ENCODE assay signal across 26 cellular contexts in the genomic region with DNA sequence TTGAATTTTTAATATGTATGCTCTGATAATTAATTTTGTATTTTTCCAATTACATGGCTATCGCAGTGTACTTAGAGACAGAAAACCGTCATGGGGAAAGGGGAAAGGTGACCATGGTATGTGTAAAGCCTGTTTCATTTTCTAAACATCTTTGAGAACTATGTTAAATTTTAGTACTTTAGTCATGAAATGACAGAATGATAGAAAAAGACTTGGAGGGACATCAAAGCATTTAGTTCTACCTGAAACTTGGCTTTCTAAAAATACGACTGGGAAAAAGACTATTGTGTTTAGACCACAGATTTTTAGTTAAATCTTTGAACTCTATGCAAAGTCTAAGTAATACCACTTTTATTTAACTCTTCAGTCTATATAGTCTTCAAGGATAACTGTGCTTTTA. TPM values are rescaled to one million over a fixed set of nuclear protein-coding genes. Genes with fewer than 3 reads are reported as not detected.
DNase-seq lines count a peak whose midpoint lies in the region; ATAC-seq, FAIRE-seq and TF ChIP-seq lines count a peak whose summit lies in the region.
"Had no signal": no experiment of that assay in that cellular context is flagged by ENCODE, and none has a peak within 500 bp of the region (broad histone marks: within the 10 kb centered on the region; RNA-seq: fewer than 3 reads in every experiment).

No MANE protein-coding gene starts in this region.

- peaks cover 73% of the 10 kb centered on the region for H3K79me2 ChIP-seq in GM12878 (ENCODE audit: control insufficient read depth, insufficient read depth, low read length)

- peak overlapping the region; percentile 36; the same call in 1 of the 2 replicates for H3K4me2 ChIP-seq in GM12878 (ENCODE audit: control insufficient read depth, insufficient read depth)
- H3K4me2 ChIP-seq: BLaER1 had no signal

- H3K9me3 ChIP-seq in GM12878 (replicated peaks; ENCODE audit: control insufficient read depth, insufficient read depth, low read length) = peaks cover 3% of the 10 kb centered on the region; the same call in 2 of the 3 replicates

- H3K4me1 ChIP-seq in GM12878 (ENCODE audit: control insufficient read depth, insufficient read depth, low read length) = peaks cover 36% of the 10 kb centered on the region

- intact Hi-C loops in GM12878 (cut with micrococcal nuclease; ENCODE audit: unreplicated experiment) = loop anchor here (2.0 kb wide), 1 partner anchor 32 kb away; no protein-coding TSS in a partner anchor

- POLR2A ChIA-PET in GM12878 (lab: Charles Lee) = interaction anchor here (0.7 to 1.3 kb wide), 3 partner anchors 23 to 1044 kb away, joined by 4 to 6 read pairs (median 5); no protein-coding TSS in a partner anchor

- no TSS peak for BruUV-seq in GM12878 (replicated peaks; lab: Mats Ljungman, UMichigan)

- 24% methylated on average over 3 of the region's 3 CpGs for WGBS in GM12878 (ENCODE audit: insufficient coverage, insufficient replicate concordance, low lambda C conversion rate, missing lambda C conversion rate)

- 0 out of 4 replicates have a peak, but pooled peaks have one; percentile 28 to 57 for TF ChIP-seq EP300 in GM12878 (IDR thresholded peaks at IDR 0.05; ENCODE audit: borderline replicate concordance in 1 of 2, control insufficient read depth in 1 of 2, low read depth in 2 of 2, low read length in 2 of 2)

- RAD21 ChIA-PET in GM12878 (lab: Charles Lee; ENCODE audit: unreplicated experiment) = interaction anchor here (5.2 kb wide), 1 partner anchor 52 kb away, joined by 44 read pairs; the partner anchor contains the start of gene MAML2

- no peak overlapping the region for H3K9ac ChIP-seq in GM12878 (ENCODE audit: control insufficient read depth, insufficient read depth, low read length)
- H3K9ac ChIP-seq: BLaER1 had no signal

- no peak overlapping the region for H2AFZ ChIP-seq in GM12878 (ENCODE audit: control insufficient read depth, low read depth, low read length)

- ATAC-seq in activated CD4-positive, CD25-positive, alpha-beta regulatory T cell treated with anti-CD3 and anti-CD28 coated beads, Interleukin-2, amount 50 U/mL, for 24 hours = peak; percentile 41 to 60
- peak; percentile 56 for ATAC-seq in GM19351 (IDR thresholded peaks at IDR 0.05; ENCODE audit: unreplicated experiment)
- ATAC-seq in HG02885 (IDR thresholded peaks at IDR 0.05; ENCODE audit: poor library complexity, unreplicated experiment) = peak; percentile 62
- peak; percentile 68 for ATAC-seq in GM12878
- ATAC-seq in GM21381 (IDR thresholded peaks at IDR 0.05; ENCODE audit: unreplicated experiment) = no peak
- ATAC-seq: HepG2, T-cell had no signal

- DNase-seq in activated CD4-positive, CD25-positive, alpha-beta regulatory T cell (lab: John Stamatoyannopoulos, UW) = no peak
- DNase-seq in GM12878 (ENCODE audit: low read depth, low spot score) = peak; percentile 58
- no peak for DNase-seq in Ammon's horn (ENCODE audit: low spot score)
- DNase-seq in dermis blood vessel endothelial cell = no peak
- DNase-seq: foreskin fibroblast; GDM1; H7; hypothalamus; kidney; mesenchymal stem cell; NCI-H1694; NCI-H446 treated with DMSO at 0.1 percent for 48 hours; Right ventricle myocardium superior; stimulated activated CD4-positive, alpha-beta T cell treated with anti-CD3 and anti-CD28 coated beads, Interleukin-4, amount 100 ng/mL, for 4 hours; stimulated activated CD8-positive, alpha-beta memory T cell treated with anti-CD3 and anti-CD28 coated beads, Interleukin-4, amount 100 ng/mL, for 48 hours; T-cell had no signal

- no peak for FAIRE-seq in GM12878 (lab: Jason Lieb, UNC)
- FAIRE-seq: endothelial cell of umbilical vein, HepG2, kidney had no signal

- H4K20me1 ChIP-seq in GM12878 (ENCODE audit: control insufficient read depth, insufficient read depth) = no peaks in the 10 kb centered on the region
- H4K20me1 ChIP-seq: BLaER1 had no signal

- H3K27ac ChIP-seq in GM12878 (ENCODE audit: control insufficient read depth, insufficient read depth) = peak overlapping the region; percentile 35
- H3K27ac ChIP-seq: 22Rv1, BLaER1, coronary artery, skin epidermis had no signal

- no peak for TF ChIP-seq POLR2A in GM12878 (IDR thresholded peaks at IDR 0.05; ENCODE audit: low read depth, low read length)

- TF ChIP-seq CTCF in GM12878 (IDR thresholded peaks at IDR 0.05 in 2 of 3, conservative IDR thresholded peaks at IDR 0.05 in 1 of 3; ENCODE audit: control insufficient read depth in 2 of 3, extremely low read depth in 1 of 3, insufficient read depth in 1 of 3, low read depth in 3 of 3, low read length in 3 of 3) = no peak

- H3K36me3 ChIP-seq in GM12878 (ENCODE audit: control insufficient read depth in 2 of 2, insufficient read depth in 2 of 2, low read length in 1 of 2) = peaks cover 0 to 4% of the 10 kb centered on the region in 2 experiments; a peak in 2 of 4 replicates
- H3K36me3 ChIP-seq: BLaER1 had no signal

- peak overlapping the region; percentile 28; the same call in 1 of the 2 replicates for H3K4me3 ChIP-seq in GM12878
- H3K4me3 ChIP-seq: BLaER1, coronary artery, skin epidermis had no signal

- in situ Hi-C loops in GM12878 (cut with MboI) = no loop called here

- no peaks in the 10 kb centered on the region for H3K27me3 ChIP-seq in GM12878 (replicated peaks in 1 of 2; ENCODE audit: control insufficient read depth in 2 of 2, insufficient read depth in 2 of 2, low read length in 1 of 2)
- H3K27me3 ChIP-seq: BLaER1 had no signal

- no peak for TF ChIP-seq RAD21 in GM12878 (IDR thresholded peaks at IDR 0.05; ENCODE audit: insufficient read depth, low read depth, low read length)

- SMC1A ChIA-PET in GM12878 (lab: Charles Lee; ENCODE audit: uncharacterized antibody, unreplicated experiment) = interaction anchor here (1.3 to 5.3 kb wide), 4 partner anchors 9 to 52 kb away, joined by 4 to 76 read pairs (median 8); partner anchors contain the start of gene MAML2

- CTCF ChIA-PET in GM12878 (lab: Yijun Ruan, JAX) = interaction anchor here (1.2 to 4.2 kb wide), 3 partner anchors 11 to 53 kb away, joined by 3 to 25 read pairs (median 5); partner anchors contain the start of gene MAML2

TF ChIP-seq in GM12878, 131 proteins besides CTCF, POLR2A, EP300 and RAD21 (continues in another document):
- TF ChIP-seq POLR2AphosphoS5 (IDR thresholded peaks at IDR 0.05; ENCODE audit: low read length) (no peak), JUNB (IDR thresholded peaks at IDR 0.05) (peak; percentile 81), ZNF384 (IDR thresholded peaks at IDR 0.05; ENCODE audit: borderline replicate concordance, low read depth, low read length) (no peak), SMAD1 (IDR thresholded peaks at IDR 0.05; ENCODE audit: low read depth, partially characterized antibody) (no peak), ZBED1 (IDR thresholded peaks at IDR 0.05; ENCODE audit: borderline replicate concordance) (no peak), BCL11A (IDR thresholded peaks at IDR 0.05; ENCODE audit: low read depth, low read length) (peak; percentile 13; the same call in 1 of the 2 replicates), BRCA1 (IDR thresholded peaks at IDR 0.05; ENCODE audit: low read depth, low read length) (no peak), MTA3 (IDR thresholded peaks at IDR 0.05; ENCODE audit: borderline replicate concordance, low read length) (0 out of 2 replicates have a peak, but pooled peaks have one; percentile 53), IKZF2 (IDR thresholded peaks at IDR 0.05) (peak; percentile 34 to 55; a peak in 3 of 4 replicates), EED (IDR thresholded peaks at IDR 0.05; ENCODE audit: low read depth) (0 out of 2 replicates have a peak, but pooled peaks have one; percentile 31), TAF1 (IDR thresholded peaks at IDR 0.05; ENCODE audit: borderline replicate concordance, low read depth, low read length) (no peak), NFIC (IDR thresholded peaks at IDR 0.05; ENCODE audit: low read depth, low read length) (peak; percentile 94), NRF1 (conservative IDR thresholded peaks at IDR 0.05; ENCODE audit: low read depth, low read length) (no peak), TBL1XR1 (IDR thresholded peaks at IDR 0.05; ENCODE audit: low read depth, low read length) (peak; percentile 53; the same call in 1 of the 2 replicates), MEF2B (IDR thresholded peaks at IDR 0.05; ENCODE audit: partially characterized antibody, poor library complexity, severe bottlenecking) (peak; percentile 82), POLR2AphosphoS2 (IDR thresholded peaks at IDR 0.05; ENCODE audit: low read depth, low read length) (no peak), CBX5 (IDR thresholded peaks at IDR 0.05; ENCODE audit: low read depth) (peak; percentile 75), NR2F1 (conservative IDR thresholded peaks at IDR 0.05) (peak; percentile 80), GABPA (IDR thresholded peaks at IDR 0.05; ENCODE audit: low read depth) (0 out of 2 replicates have a peak, but pooled peaks have one; percentile 19), IRF4 (IDR thresholded peaks at IDR 0.05; ENCODE audit: low read depth, low read length) (peak; percentile 48; the same call in 1 of the 2 replicates), CREB1 (IDR thresholded peaks at IDR 0.05; ENCODE audit: low read depth) (peak; percentile 39; the same call in 1 of the 2 replicates), BHLHE40 (IDR thresholded peaks at IDR 0.05; ENCODE audit: borderline replicate concordance in 1 of 2, low read depth in 2 of 2, low read length in 1 of 2) (no peak), FOXM1 (IDR thresholded peaks at IDR 0.05; ENCODE audit: low read depth, low read length) (peak; percentile 84; the same call in 1 of the 2 replicates), MEF2A (IDR thresholded peaks at IDR 0.05; ENCODE audit: insufficient read depth, low read depth, low read length) (peak; percentile 96)

RNA-seq across cellular contexts. Expression of gene MAML2, which starts 54.1 kb away (rescaled TPM):
- total RNA-seq in GM12878 (2013; cell fraction: nucleolus; rRNA removed) = 40.1 and 41.3 TPM in 2 replicates
- 15.0 and 16.0 TPM in 2 replicates for total RNA-seq in GM12878 (2014; rRNA removed)
- total RNA-seq in GM12878 (2014; rRNA removed; fragmentation: Illumina TruSeq; extraction: Trizol) = 11.4 and 12.6 TPM in 2 replicates
- 12.7 and 13.3 TPM in 2 replicates for total RNA-seq in GM12878 (2021)
- polyA plus RNA-seq in GM12878 (2011; ENCODE audit: low read depth) = 3.6 TPM
- polyA plus RNA-seq in GM12878 (2011; rRNA removed) = 12.5 and 15.1 TPM in 2 replicates
- 15.6 and 18.7 TPM in 2 replicates for polyA plus RNA-seq in GM12878 (2011; cell fraction: cytosol; rRNA removed)
- 14.3 and 15.4 TPM in 2 replicates for polyA plus RNA-seq in GM12878 (2011; cell fraction: nucleus; rRNA removed)
- polyA plus RNA-seq in GM12878 (2012) = 4.3 and 6.8 TPM in 2 replicates
- 14.1 and 14.8 TPM in 2 replicates for polyA plus RNA-seq in GM12878 (2014; fragmentation: Illumina TruSeq; extraction: Trizol)
- 1 to 10 TPM; 2.5 to 2.6 TPM for polyA plus RNA-seq in GM12878 (2014; fragmentation: Nextera tagmentation; extraction: Ambion mirVana)
- polyA plus RNA-seq in GM12878 (2014; rRNA removed) = 12.7 and 13.2 TPM in 2 replicates
- polyA plus RNA-seq in GM12878 (2016; fragmentation: Nextera tagmentation; extraction: Ambion mirVana) = 1 to 10 TPM; 6.8 to 7.5 TPM
- 40.1 and 42.2 TPM in 2 replicates for polyA minus RNA-seq in GM12878 (2011; rRNA and poly(A)+ RNA removed)
- polyA minus RNA-seq in GM12878 (2011; cell fraction: cytosol; rRNA and poly(A)+ RNA removed) = 13.3 and 17.5 TPM in 2 replicates
- 32.0 and 54.5 TPM in 2 replicates for polyA minus RNA-seq in GM12878 (2011; cell fraction: nucleus; rRNA and poly(A)+ RNA removed)
- 6.3 and 8.7 TPM in 2 replicates for total RNA-seq in dermis blood vessel endothelial cell
